17 cellular contexts compared by ENCODE assay signal in the genomic region with DNA sequence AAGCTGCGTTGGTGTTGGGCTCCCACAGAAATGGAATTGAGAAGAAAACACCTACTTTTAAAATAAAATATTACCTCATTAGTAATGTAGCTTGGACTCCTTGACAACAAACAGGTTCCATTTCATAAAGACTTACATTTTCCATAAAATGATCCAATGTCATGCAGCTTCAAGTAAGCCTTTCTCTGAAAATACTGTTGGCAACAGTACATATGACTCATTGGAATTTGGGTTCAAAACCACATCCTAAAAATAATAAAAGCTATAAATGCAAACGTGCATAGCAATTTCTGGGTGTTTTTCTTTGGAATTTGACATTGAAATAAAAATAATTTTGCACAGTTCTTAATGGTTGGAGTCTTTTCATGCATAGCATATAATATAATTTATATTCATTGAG. TPM values are rescaled to one million over a fixed set of nuclear protein-coding genes. Genes with fewer than 3 reads are reported as not detected.
DNase-seq lines count a peak whose midpoint lies in the region; ATAC-seq and TF ChIP-seq lines count a peak whose summit lies in the region.
"Had no signal": no experiment of that assay in that cellular context is flagged by ENCODE, and none has a peak within 500 bp of the region (broad histone marks: within the 10 kb centered on the region; RNA-seq: fewer than 3 reads in every experiment).

No MANE protein-coding gene starts in this region.

- no peak overlapping the region for H3K56ac ChIP-seq in H9 (ENCODE audit: insufficient read length, low read depth, low read length)

- no peaks in the 10 kb centered on the region for H3K9me3 ChIP-seq in adipocyte (ENCODE audit: control insufficient read depth, low read length)
- H3K9me3 ChIP-seq in H9 (ENCODE audit: control insufficient read depth, low read depth, low read length), result no peaks in the 10 kb centered on the region
- no peaks in the 10 kb centered on the region for H3K9me3 ChIP-seq in ovary
- H3K9me3 ChIP-seq: A549, upper lobe of left lung had no signal

- no peak for TF ChIP-seq POLR2A in ovary (IDR thresholded peaks at IDR 0.05)

- no peak overlapping the region for H3K4me2 ChIP-seq in H9 (ENCODE audit: insufficient read depth, insufficient read length, low read length)
- H3K4me2 ChIP-seq: A549 had no signal

- H3K23me2 ChIP-seq in H9 (ENCODE audit: insufficient read length, low read depth, low read length, poor library complexity, severe bottlenecking), result no peaks in the 10 kb centered on the region

- TF ChIP-seq EP300 in ovary (IDR thresholded peaks at IDR 0.05), result no peak

- H3K4me3 Mint-ChIP-seq in H9, result no peak overlapping the region
- H3K4me3 Mint-ChIP-seq: naive thymus-derived CD4-positive, alpha-beta T cell had no signal

- H3K18ac ChIP-seq in H9 (ENCODE audit: insufficient read length, low read depth, low read length), result no peak overlapping the region

- H3K79me2 ChIP-seq in H9 (ENCODE audit: insufficient read depth, low read length), result no peaks in the 10 kb centered on the region

- no peak overlapping the region for H2AFZ ChIP-seq in H9 (ENCODE audit: low read length)

- H3K14ac ChIP-seq in H9 (ENCODE audit: insufficient read depth, low read length), result no peak overlapping the region

- peaks cover 4 to 11% (median 10%) of the 10 kb centered on the region in 3 experiments; a peak in 5 of 7 replicates for H3K36me3 Mint-ChIP-seq in H9 (ENCODE audit: insufficient read depth in 1 of 3, low read depth in 3 of 3)

- no peak overlapping the region for H2BK20ac ChIP-seq in H9 (ENCODE audit: low read depth, low read length, poor library complexity, severe bottlenecking)

- no peak overlapping the region for H4K91ac ChIP-seq in H9 (ENCODE audit: insufficient read length, low read depth, low read length)

- peaks cover 7% of the 10 kb centered on the region for H3K36me3 ChIP-seq in adipocyte (ENCODE audit: control insufficient read depth, insufficient read depth, low read length, severe bottlenecking)
- no peaks in the 10 kb centered on the region for H3K36me3 ChIP-seq in ovary

- no peak overlapping the region for H3T11ph ChIP-seq in H9 (ENCODE audit: low read length)

- H4K5ac ChIP-seq in H9 (ENCODE audit: insufficient read length, low read depth, low read length), result no peak overlapping the region

- TF ChIP-seq CTCF in HFF-Myc (IDR thresholded peaks at IDR 0.05; ENCODE audit: low read depth, low read length, missing control alignments), result no peak
- no peak for TF ChIP-seq CTCF in fibroblast of villous mesenchyme (IDR thresholded peaks at IDR 0.05; ENCODE audit: insufficient read depth, low read depth, low read length)
- TF ChIP-seq CTCF in H9 (conservative IDR thresholded peaks at IDR 0.05), result no peak
- no peak for TF ChIP-seq CTCF in ovary (IDR thresholded peaks at IDR 0.05)

- DNase-seq in A172 (ENCODE audit: low spot score) (peak; percentile 66), HFF-Myc (ENCODE audit: extremely low read depth, low read depth) (peak; percentile 38), adipocyte (ENCODE audit: low read depth) (peak; percentile 79), fibroblast of villous mesenchyme (ENCODE audit: low read depth) (peak; percentile 68), H9 (no peak), ovary (no peak), activated gamma-delta T cell treated with Interleukin-2 at 50 U/mL for 16 hours (no peak)
- DNase-seq: activated CD8-positive, alpha-beta memory T cell treated with anti-CD3 and anti-CD28 coated beads, Interleukin-2, amount 50 U/mL, for 48 hours; amygdala; DMS79 treated with DMSO at 0.1 percent for 48 hours; naive thymus-derived CD4-positive, alpha-beta T cell; NCI-H345; small intestine; upper lobe of left lung had no signal

- H2AK5ac ChIP-seq in H9 (ENCODE audit: insufficient read length, low read length), result no peak overlapping the region

- H3K27me3 ChIP-seq in adipocyte (replicated peaks; ENCODE audit: control insufficient read depth, insufficient read depth, low read length) (no peaks in the 10 kb centered on the region), H9 (ENCODE audit: insufficient read depth, low read length) (no peaks in the 10 kb centered on the region), ovary (no peaks in the 10 kb centered on the region)
- H3K27me3 ChIP-seq: upper lobe of left lung had no signal

- H3K4me3 ChIP-seq in HFF-Myc (replicated peaks; ENCODE audit: low read depth, low read length), result no peak overlapping the region
- H3K4me3 ChIP-seq in adipocyte (ENCODE audit: low read length), result peak overlapping the region; percentile 51
- H3K4me3 ChIP-seq in fibroblast of villous mesenchyme (ENCODE audit: low read depth, low read length), result no peak overlapping the region
- H3K4me3 ChIP-seq in ovary, result no peak overlapping the region
- H3K4me3 ChIP-seq: A549, upper lobe of left lung had no signal

- intact Hi-C loops in ovary (cut with DNase I), result no loop called here

- no peak overlapping the region for H2BK15ac ChIP-seq in H9 (ENCODE audit: low read depth, low read length)

- H2BK12ac ChIP-seq in H9 (ENCODE audit: insufficient read length, low read depth, low read length), result no peak overlapping the region

- H3K9ac ChIP-seq in adipocyte (ENCODE audit: low read length) (peak overlapping the region; percentile 64), H9 (ENCODE audit: extremely low read depth, insufficient read length, low read length) (no peak overlapping the region)

- H3K4ac ChIP-seq in H9 (ENCODE audit: low read depth, low read length), result no peak overlapping the region

- H3K4me1 ChIP-seq in adipocyte (ENCODE audit: control insufficient read depth, insufficient read depth, low read length) (peaks cover 28% of the 10 kb centered on the region), H9 (ENCODE audit: insufficient read depth, low read length) (no peaks in the 10 kb centered on the region), ovary (ENCODE audit: insufficient read depth) (no peaks in the 10 kb centered on the region)
- H3K4me1 ChIP-seq: upper lobe of left lung had no signal

- H3K27ac Mint-ChIP-seq in H9, result no peak overlapping the region
- H3K27ac Mint-ChIP-seq: naive thymus-derived CD4-positive, alpha-beta T cell had no signal

- no peaks in the 10 kb centered on the region for H3K4me1 Mint-ChIP-seq in H9

- H3K23ac ChIP-seq in H9 (ENCODE audit: insufficient read length, low read depth, low read length), result no peak overlapping the region

- no CpG with 5 or more reads among the region's 2 CpGs for WGBS in H9 (ENCODE audit: extremely low coverage, insufficient read length, low lambda C conversion rate)
- WGBS in ovary, 3 donors, result 13 to 16% (median 13%) methylated on average over 2 of the region's 2 CpGs

- no peaks in the 10 kb centered on the region for H3K9me3 Mint-ChIP-seq in H9

- no peaks in the 10 kb centered on the region for H3K79me1 ChIP-seq in H9 (ENCODE audit: insufficient read depth, low read depth, low read length, poor library complexity, severe bottlenecking)

- H2BK120ac ChIP-seq in H9 (ENCODE audit: low read depth, low read length, poor library complexity, severe bottlenecking), result no peak overlapping the region

- no peak overlapping the region for H3K27ac ChIP-seq in H9 (ENCODE audit: insufficient read length, low read depth, low read length)
- H3K27ac ChIP-seq in ovary, result no peak overlapping the region
- H3K27ac ChIP-seq: A549, upper lobe of left lung had no signal

- ATAC-seq in GM21526 (IDR thresholded peaks at IDR 0.05; ENCODE audit: low FRiP score, unreplicated experiment), result no peak
- ATAC-seq: A549; naive thymus-derived CD4-positive, alpha-beta T cell; Right ventricle myocardium inferior had no signal

- H2BK5ac ChIP-seq in H9 (ENCODE audit: insufficient read length, low read length), result no peak overlapping the region

- no peak overlapping the region for H4K8ac ChIP-seq in H9 (replicated peaks; ENCODE audit: insufficient read length, low read depth, low read length)

- no peaks in the 10 kb centered on the region for H3K27me3 Mint-ChIP-seq in H9 (ENCODE audit: low read depth)

- no peaks in the 10 kb centered on the region for H4K20me1 ChIP-seq in H9 (ENCODE audit: control insufficient read depth, insufficient read depth, insufficient read length)

RNA-seq across cellular contexts. Expression of a gene that starts 47.9 kb away (rescaled TPM):
- 20.7 and 23.9 TPM in 2 replicates for total RNA-seq in A172 (2014; rRNA removed; shearing (Covaris generic))
- total RNA-seq in fibroblast of villous mesenchyme (35.1 and 38.0 TPM in 2 replicates), H9 (2021) (12.5 and 14.8 TPM in 2 replicates), ovary (10 to 100 TPM; 25.2 to 40.3 (median 33.4) TPM)
- polyA plus RNA-seq in ovary, result 10 to 100 TPM; 11.9 to 20.7 TPM

Comparison
In these comparisons a context has a peak if more than half of its experiments do, and no peak if none do; other contexts are left out.
1. DNase-seq: peak in A172 (single experiment), HFF-Myc (single experiment), adipocyte (single experiment) and fibroblast of villous mesenchyme (single experiment); none in H9 (single experiment), ovary (0 of 5) and activated gamma-delta T cell treated with Interleukin-2 at 50 U/mL for 16 hours (single experiment).